In genomic region chr5:172717481-172718195, GRCh38 we compare ENCODE assay signal across 16 cellular contexts. TPM values are rescaled to one million over a fixed set of nuclear protein-coding genes. Genes with fewer than 3 reads are reported as not detected.
DNase-seq lines count a peak whose midpoint lies in the region; ATAC-seq and TF ChIP-seq lines count a peak whose summit lies in the region.
"Had no signal": no experiment of that assay in that cellular context is flagged by ENCODE, and none has a peak within 500 bp of the region (broad histone marks: within the 10 kb centered on the region; RNA-seq: fewer than 3 reads in every experiment).

No MANE protein-coding gene starts in this region.

- no peaks in the 10 kb centered on the region for H3F3A ChIP-seq in SK-N-SH (replicated peaks; ENCODE audit: insufficient read depth)

- no peaks in the 10 kb centered on the region for H3K36me3 ChIP-seq in SK-N-SH (replicated peaks in 1 of 2; ENCODE audit: control insufficient read depth in 1 of 2, insufficient read depth in 2 of 2, low read length in 1 of 2)
- no peaks in the 10 kb centered on the region for H3K36me3 ChIP-seq in brain microvascular endothelial cell (replicated peaks)
- no peaks in the 10 kb centered on the region for H3K36me3 ChIP-seq in upper lobe of left lung
- H3K36me3 ChIP-seq: ascending aorta, left lung had no signal

- H3K4me3 ChIP-seq in SK-N-SH (ENCODE audit: low read depth in 2 of 2, low read length in 1 of 2), result no peak overlapping the region
- H3K4me3 ChIP-seq in brain microvascular endothelial cell (ENCODE audit: low read depth, low read length), result no peak overlapping the region
- no peak overlapping the region for H3K4me3 ChIP-seq in upper lobe of left lung
- H3K4me3 ChIP-seq: left lung had no signal

- no peak for TF ChIP-seq RAD21 in SK-N-SH (IDR thresholded peaks at IDR 0.05; ENCODE audit: low read length)

- CTCF ChIA-PET in SK-N-SH (lab: Yijun Ruan, JAX), result interaction anchor here (0.6 to 2.5 kb wide), 48 partner anchors 7 to 587 kb away, joined by 3 to 74 read pairs (median 5); partner anchors contain the start of gene DUSP1

- TF ChIP-seq CTCF in SK-N-SH (IDR thresholded peaks at IDR 0.05) (no peak), brain microvascular endothelial cell (IDR thresholded peaks at IDR 0.05; ENCODE audit: low read depth, low read length, missing control alignments) (no peak), upper lobe of left lung (IDR thresholded peaks at IDR 0.05) (no peak)

- TF ChIP-seq POLR2A in upper lobe of left lung (IDR thresholded peaks at IDR 0.05), result no peak

- no peak overlapping the region for H3K4me3 Mint-ChIP-seq in naive thymus-derived CD8-positive, alpha-beta T cell
- H3K4me3 Mint-ChIP-seq: nephron progenitor cell had no signal

- TF ChIP-seq EP300 in SK-N-SH (IDR thresholded peaks at IDR 0.05; ENCODE audit: borderline replicate concordance in 1 of 2, low read depth in 1 of 2, low read length in 1 of 2), result no peak
- no peak for TF ChIP-seq EP300 in upper lobe of left lung (IDR thresholded peaks at IDR 0.05)

- H3K79me2 ChIP-seq in SK-N-SH (ENCODE audit: insufficient read depth), result no peaks in the 10 kb centered on the region

- H3K4me1 Mint-ChIP-seq in naive thymus-derived CD8-positive, alpha-beta T cell, result peaks cover 4 to 26% (median 10%) of the 10 kb centered on the region in 4 donors

- H3K9me3 Mint-ChIP-seq in naive thymus-derived CD8-positive, alpha-beta T cell, result no peaks in the 10 kb centered on the region
- H3K9me3 Mint-ChIP-seq: CD8-positive, alpha-beta T cell; nephron progenitor cell; stimulated activated naive B cell treated with anti-CD40 and anti-IgM and Interleukin-4, amounts not matched to agents 10 μg/mL and 1 μg/mL and 100 μg/mL, for 72 hours had no signal

- no peaks in the 10 kb centered on the region for H3K36me3 Mint-ChIP-seq in naive thymus-derived CD8-positive, alpha-beta T cell
- H3K36me3 Mint-ChIP-seq: CD8-positive, alpha-beta T cell; stimulated activated naive B cell treated with anti-CD40 and anti-IgM and Interleukin-4, amounts not matched to agents 10 μg/mL and 1 μg/mL and 100 μg/mL, for 72 hours had no signal

- WGBS in SK-N-SH (ENCODE audit: low lambda C conversion rate), result 92% methylated on average over 15 of the region's 16 CpGs
- WGBS in upper lobe of left lung, 2 donors, result 74 to 80% methylated on average over 14 to 16 of the region's 16 CpGs

- no peaks in the 10 kb centered on the region for H3K27me3 ChIP-seq in SK-N-SH (ENCODE audit: insufficient read depth)
- no peaks in the 10 kb centered on the region for H3K27me3 ChIP-seq in brain microvascular endothelial cell (replicated peaks)
- H3K27me3 ChIP-seq in upper lobe of left lung, result no peaks in the 10 kb centered on the region
- H3K27me3 ChIP-seq: ascending aorta, dorsolateral prefrontal cortex, left lung had no signal

- H3K27ac ChIP-seq in SK-N-SH (ENCODE audit: low read depth in 2 of 2, low read length in 1 of 2) (no peak overlapping the region), brain microvascular endothelial cell (peak overlapping the region; percentile 68), upper lobe of left lung (peak overlapping the region; percentile 55 to 93 (median 88))
- H3K27ac ChIP-seq: 22Rv1, SK-N-MC had no signal

- no peaks in the 10 kb centered on the region for H3K9me3 ChIP-seq in SK-N-SH
- H3K9me3 ChIP-seq in upper lobe of left lung, result no peaks in the 10 kb centered on the region
- H3K9me3 ChIP-seq: ascending aorta, left lung had no signal

- H3K9me2 ChIP-seq in SK-N-SH, result no peaks in the 10 kb centered on the region

- no peak overlapping the region for H3K4me2 ChIP-seq in SK-N-SH

- POLR2A ChIA-PET in SK-N-SH (lab: Yijun Ruan, JAX), result interaction anchor here (1.2 to 2.0 kb wide), 2 partner anchors 54 to 215 kb away, joined by 4 to 8 read pairs; partner anchors contain the start of gene DUSP1
- POLR2A ChIA-PET in naive thymus-derived CD8-positive, alpha-beta T cell (lab: Charles Lee), result interaction anchor here (1.0 to 5.7 kb wide), 2 partner anchors 47 to 54 kb away, joined by 3 to 56 read pairs; partner anchors contain the start of gene DUSP1

- no peak overlapping the region for H3K9ac ChIP-seq in SK-N-SH

- H2AFZ ChIP-seq in SK-N-SH (ENCODE audit: low read depth), result peak overlapping the region; percentile 69; the same call in 1 of the 2 replicates

- H3K27me3 Mint-ChIP-seq in naive thymus-derived CD8-positive, alpha-beta T cell, result peaks cover 0 to 5% (median 1%) of the 10 kb centered on the region in 5 donors

- H3K27ac Mint-ChIP-seq in naive thymus-derived CD8-positive, alpha-beta T cell, result peak overlapping the region in 7 of 10 donors; percentile 14 to 95 (median 86)
- H3K27ac Mint-ChIP-seq: CD8-positive, alpha-beta T cell; nephron progenitor cell had no signal

- no peak for DNase-seq in SK-N-SH
- DNase-seq in brain microvascular endothelial cell, result no peak
- peak in 1 of 10 donors; percentile 0 for DNase-seq in naive thymus-derived CD8-positive, alpha-beta T cell
- peak in 1 of 2 donors; percentile 39 for DNase-seq in upper lobe of left lung
- no peak for DNase-seq in NCI-H128 (lab: John Stamatoyannopoulos, UW; ENCODE audit: unreplicated experiment)
- DNase-seq in activated CD4-positive, alpha-beta T cell treated with anti-CD3 and anti-CD28 coated beads for 4 hours, result no peak

- H3K4me1 ChIP-seq in SK-N-SH (ENCODE audit: control insufficient read depth in 1 of 2, insufficient read depth in 2 of 2, low read depth in 1 of 2, low read length in 1 of 2), result peaks cover 5 to 17% of the 10 kb centered on the region in 2 experiments; a peak in 2 of 4 replicates
- peaks cover 52 to 82% (median 67%) of the 10 kb centered on the region in 4 donors for H3K4me1 ChIP-seq in upper lobe of left lung

- in situ Hi-C loops in brain microvascular endothelial cell (cut with HindIII; ENCODE audit: low pct_ligation_motif_present, low sequenced_read_pairs), result no loop called here

- H4K20me1 ChIP-seq in SK-N-SH (ENCODE audit: insufficient read depth), result no peaks in the 10 kb centered on the region

- ATAC-seq in SK-N-SH treated with all-trans-retinoic acid at 6 μM for 48 hours (no peak), upper lobe of left lung (ENCODE audit: low FRiP score in 2 of 2) (no peak), GM19397 (IDR thresholded peaks at IDR 0.05; ENCODE audit: unreplicated experiment) (no peak)
- ATAC-seq in naive thymus-derived CD8-positive, alpha-beta T cell, result no peak

TF ChIP-seq in SK-N-SH, 30 proteins besides CTCF, POLR2A, EP300 and RAD21:
- TF ChIP-seq, protein P1, sequence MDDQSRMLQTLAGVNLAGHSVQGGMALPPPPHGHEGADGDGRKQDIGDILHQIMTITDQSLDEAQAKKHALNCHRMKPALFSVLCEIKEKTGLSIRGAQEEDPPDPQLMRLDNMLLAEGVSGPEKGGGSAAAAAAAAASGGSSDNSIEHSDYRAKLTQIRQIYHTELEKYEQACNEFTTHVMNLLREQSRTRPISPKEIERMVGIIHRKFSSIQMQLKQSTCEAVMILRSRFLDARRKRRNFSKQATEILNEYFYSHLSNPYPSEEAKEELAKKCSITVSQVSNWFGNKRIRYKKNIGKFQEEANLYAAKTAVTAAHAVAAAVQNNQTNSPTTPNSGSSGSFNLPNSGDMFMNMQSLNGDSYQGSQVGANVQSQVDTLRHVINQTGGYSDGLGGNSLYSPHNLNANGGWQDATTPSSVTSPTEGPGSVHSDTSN (IDR thresholded peaks at IDR 0.05), result no peak
- TF ChIP-seq NFIC (IDR thresholded peaks at IDR 0.05; ENCODE audit: borderline replicate concordance), result no peak
- TF ChIP-seq FOSL2 (IDR thresholded peaks at IDR 0.05; ENCODE audit: borderline replicate concordance, low read depth), result no peak
- no peak for TF ChIP-seq FOXJ3 (CRISPR knock-in tag; IDR thresholded peaks at IDR 0.05)
- TF ChIP-seq NRF1 (IDR thresholded peaks at IDR 0.05; ENCODE audit: low read depth, low read length), result no peak
- no peak for TF ChIP-seq GABPA (IDR thresholded peaks at IDR 0.05; ENCODE audit: low read depth)
TF ChIP-seq in SK-N-SH: peak in this region for 0.

TF ChIP-seq in SK-N-SH treated with all-trans-retinoic acid at 6 μM for 48 hours, 23 proteins besides CTCF, POLR2A, EP300 and RAD21:
- TF ChIP-seq GLIS3 (CRISPR knock-in tag; IDR thresholded peaks at IDR 0.05), result no peak
- TF ChIP-seq RARB (CRISPR knock-in tag; IDR thresholded peaks at IDR 0.05), result no peak
- TF ChIP-seq OSR1 (CRISPR knock-in tag; IDR thresholded peaks at IDR 0.05), result no peak
- TF ChIP-seq POU6F1 (CRISPR knock-in tag; IDR thresholded peaks at IDR 0.05; ENCODE audit: borderline replicate concordance, low read depth), result no peak
- no peak for TF ChIP-seq TOX (CRISPR knock-in tag; IDR thresholded peaks at IDR 0.05; ENCODE audit: borderline replicate concordance)
- no peak for TF ChIP-seq ZFP3 (CRISPR knock-in tag; IDR thresholded peaks at IDR 0.05)

RNA-seq across cellular contexts. Expression of gene DUSP1, which starts 53.4 kb away (rescaled TPM):
- polyA plus RNA-seq in SK-N-SH (2012; rRNA removed), result 373 and 455 TPM in 2 replicates
- polyA plus RNA-seq in SK-N-SH (2012; cell fraction: cytosol; rRNA removed), result 208 and 248 TPM in 2 replicates
- polyA plus RNA-seq in SK-N-SH (2012; cell fraction: nucleus; rRNA removed), result 873 and 891 TPM in 2 replicates
- total RNA-seq in naive thymus-derived CD8-positive, alpha-beta T cell, result 10 to 100 TPM; 23.5 to 24.1 TPM
- polyA plus RNA-seq in naive thymus-derived CD8-positive, alpha-beta T cell, result 100 to 1,000 TPM; 102 to 660 (median 258) TPM
- 1,000 to 10,000 TPM in 3 of 6 donors, 100 to 1,000 TPM in 3; 568 to 1,492 (median 904) TPM for total RNA-seq in upper lobe of left lung

Comparison
In these comparisons a context has a peak if more than half of its experiments do, and no peak if none do; other contexts are left out.
1. H3K27ac ChIP-seq: peak in brain microvascular endothelial cell (single experiment) and upper lobe of left lung (4 of 4); none in SK-N-SH (0 of 2).
2. RNA of gene DUSP1, which starts 53.4 kb away (total RNA-seq): 568 to 1,492 TPM in upper lobe of left lung; 23.5 to 24.1 TPM in naive thymus-derived CD8-positive, alpha-beta T cell; every median in the first group is over 10 times any median in the second.